ENCODE assay signal across 14 cellular contexts in genomic region chr5:138648841-138649240, GRCh38.
"Had no signal": no experiment of that assay in that cellular context is flagged by ENCODE, and none has a peak within 500 bp of the region (broad histone marks: within the 10 kb centered on the region; RNA-seq: fewer than 3 reads in every experiment).

No MANE protein-coding gene starts in this region.

- H3K4me1 ChIP-seq: gastrocnemius medialis, left lung, uterus had no signal

- H3K9me3 Mint-ChIP-seq: activated naive CD8-positive, alpha-beta T cell treated with anti-CD3 and anti-CD28 coated beads, Interleukin-2, amount 10 ng/mL, durations not matched to agents 7 days and 5 days; activated T-helper 1 cell treated with anti-CD3 and anti-CD28 coated beads, Interleukin-12 subunit alpha, Interleukin-12 subunit beta, Interleukin-2, Interleukin-4 antibody, amounts not matched to agents 30 ng/mL and 10 ng/mL and 1 ng/mL, durations not matched to agents 14 hours and 24 hours and 36 hours; stimulated activated memory B cell treated with anti-CD40 and anti-IgM and Interleukin-4, amounts not matched to agents 10 μg/mL and 1 μg/mL and 100 μg/mL, for 72 hours; T-helper 2 cell treated with Interferon-gamma antibody and Interleukin-4, amounts not matched to agents 5 μg/mL and 100 μg/mL, for 36 hours had no signal

- DNase-seq: activated CD4-positive, alpha-beta T cell treated with anti-CD3 and anti-CD28 coated beads, Interleukin-2, amount 50 U/mL, for 1 hour; activated CD8-positive, alpha-beta memory T cell treated with anti-CD3 and anti-CD28 coated beads for 24 hours; activated naive CD4-positive, alpha-beta T cell; activated naive CD8-positive, alpha-beta T cell treated with anti-CD3 and anti-CD28 coated beads, Interleukin-2, amount 10 ng/mL, durations not matched to agents 7 days and 5 days; erythroblast; gastrocnemius medialis; mammary epithelial cell; uterus had no signal

- H3K27me3 ChIP-seq: gastrocnemius medialis, tibial nerve, uterus had no signal

- H3K27ac Mint-ChIP-seq: activated naive CD8-positive, alpha-beta T cell treated with anti-CD3 and anti-CD28 coated beads, Interleukin-2, amount 10 ng/mL, durations not matched to agents 7 days and 5 days; activated T-helper 1 cell treated with anti-CD3 and anti-CD28 coated beads, Interleukin-12 subunit alpha, Interleukin-12 subunit beta, Interleukin-2, Interleukin-4 antibody, amounts not matched to agents 30 ng/mL and 10 ng/mL and 1 ng/mL, durations not matched to agents 14 hours and 24 hours and 36 hours; stimulated activated memory B cell treated with anti-CD40 and anti-IgM and Interleukin-4, amounts not matched to agents 10 μg/mL and 1 μg/mL and 100 μg/mL, for 72 hours; T-helper 2 cell treated with Interferon-gamma antibody and Interleukin-4, amounts not matched to agents 5 μg/mL and 100 μg/mL, for 36 hours had no signal

- H3K9me3 ChIP-seq: gastrocnemius medialis, left lung, neutrophil, tibial nerve, uterus had no signal

- H3K4me3 ChIP-seq: gastrocnemius medialis, left lung, tibial nerve, uterus had no signal

- H3K27ac ChIP-seq: gastrocnemius medialis, left lung, neutrophil, tibial nerve, uterus had no signal

- H3K4me3 Mint-ChIP-seq: activated naive CD8-positive, alpha-beta T cell treated with anti-CD3 and anti-CD28 coated beads, Interleukin-2, amount 10 ng/mL, durations not matched to agents 7 days and 5 days; activated T-helper 1 cell treated with anti-CD3 and anti-CD28 coated beads, Interleukin-12 subunit alpha, Interleukin-12 subunit beta, Interleukin-2, Interleukin-4 antibody, amounts not matched to agents 30 ng/mL and 10 ng/mL and 1 ng/mL, durations not matched to agents 14 hours and 24 hours and 36 hours; T-helper 2 cell treated with Interferon-gamma antibody and Interleukin-4, amounts not matched to agents 5 μg/mL and 100 μg/mL, for 36 hours had no signal

- H3K36me3 Mint-ChIP-seq: activated naive CD8-positive, alpha-beta T cell treated with anti-CD3 and anti-CD28 coated beads, Interleukin-2, amount 10 ng/mL, durations not matched to agents 7 days and 5 days; stimulated activated memory B cell treated with anti-CD40 and anti-IgM and Interleukin-4, amounts not matched to agents 10 μg/mL and 1 μg/mL and 100 μg/mL, for 72 hours had no signal

- H3K36me3 ChIP-seq: gastrocnemius medialis, left lung, neutrophil, tibial nerve, uterus had no signal
